ENCODE assay signal across 8 cellular contexts in genomic region chr12:57941165-57941894, GRCh38. TPM values are rescaled to one million over a fixed set of nuclear protein-coding genes. Genes with fewer than 3 reads are reported as not detected.
DNase-seq lines count a peak whose midpoint lies in the region; ATAC-seq and TF ChIP-seq lines count a peak whose summit lies in the region.

Gene ATP23, plus strand, starts transcription at chr12:57941567. Its CDS starts 135 bp downstream, at chr12:57941702.

- peak within 1 kb of the TSS; percentile 91 for H3K4me3 Mint-ChIP-seq in activated CD4-positive, alpha-beta T cell treated with anti-CD3 and anti-CD28 coated beads, Interleukin-2, amount 10 ng/mL, durations not matched to agents 24 days and 14 days

- peak within 1 kb of the TSS; percentile 75 to 87 (median 85) for H3K9ac ChIP-seq in BLaER1 treated with 17β-estradiol and CSF1 and Interleukin-3, amounts not matched to agents 10 nM and 100 nM

- peak; percentile 77 for ATAC-seq in GM19351 (IDR thresholded peaks at IDR 0.05; ENCODE audit: unreplicated experiment)
- ATAC-seq in HG03520 (IDR thresholded peaks at IDR 0.05; ENCODE audit: unreplicated experiment) = peak; percentile 87
- peak; percentile 94 for ATAC-seq in left lobe of liver

- peak within 1 kb of the TSS; percentile 67 to 88 (median 81) for H3K27ac ChIP-seq in BLaER1 treated with 17β-estradiol and CSF1 and Interleukin-3, amounts not matched to agents 10 nM and 100 nM
- peak within 1 kb of the TSS; percentile 83 to 90 for H3K27ac ChIP-seq in coronary artery

- peaks cover 0 to 6% (median 0%) of the 10 kb centered on the region in 11 experiments; a peak in 3 of 22 replicates for H3K36me3 ChIP-seq in BLaER1 treated with 17β-estradiol and CSF1 and Interleukin-3, amounts not matched to agents 10 nM and 100 nM

- peak; percentile 91 for DNase-seq in NCI-H526 treated with DMSO at 0.1 percent for 48 hours (lab: John Stamatoyannopoulos, UW)
- peak; percentile 97 for DNase-seq in activated CD4-positive, alpha-beta T cell treated with anti-CD3 and anti-CD28 coated beads, Interleukin-2, amount 10 ng/mL, durations not matched to agents 24 days and 14 days
- peak; percentile 93 for DNase-seq in coronary artery (ENCODE audit: low spot score)
- DNase-seq in left lobe of liver (ENCODE audit: low spot score) = peak; percentile 95
- peak; percentile 84 for DNase-seq in stimulated activated CD4-positive, alpha-beta T cell treated with anti-CD3 and anti-CD28 coated beads, Interleukin-2, amount 100 ng/mL, for 24 hours

- H3K9me3 ChIP-seq in BLaER1 treated with 17β-estradiol and CSF1 and Interleukin-3, amounts not matched to agents 10 nM and 100 nM (replicated peaks in 1 of 11) = no peaks in the 10 kb centered on the region

- intact Hi-C loops in activated CD4-positive, alpha-beta T cell treated with anti-CD3 and anti-CD28 coated beads, Interleukin-2, amount 10 ng/mL, durations not matched to agents 24 days and 14 days (cut with micrococcal nuclease) = loop anchor here (1.0 to 2.0 kb wide), 2 partner anchors 95 to 105 kb away; partner anchors contain the start of gene CTDSP2

- no peaks in the 10 kb centered on the region for H3K9me3 Mint-ChIP-seq in activated CD4-positive, alpha-beta T cell treated with anti-CD3 and anti-CD28 coated beads, Interleukin-2, amount 10 ng/mL, durations not matched to agents 24 days and 14 days

- no peaks in the 10 kb centered on the region for H3K27me3 Mint-ChIP-seq in activated CD4-positive, alpha-beta T cell treated with anti-CD3 and anti-CD28 coated beads, Interleukin-2, amount 10 ng/mL, durations not matched to agents 24 days and 14 days

- H3K4me1 Mint-ChIP-seq in activated CD4-positive, alpha-beta T cell treated with anti-CD3 and anti-CD28 coated beads, Interleukin-2, amount 10 ng/mL, durations not matched to agents 24 days and 14 days = peaks cover 36% of the 10 kb centered on the region

- H3K36me3 Mint-ChIP-seq in activated CD4-positive, alpha-beta T cell treated with anti-CD3 and anti-CD28 coated beads, Interleukin-2, amount 10 ng/mL, durations not matched to agents 24 days and 14 days (ENCODE audit: low read depth) = peaks cover 3% of the 10 kb centered on the region

- peaks cover 27 to 41% (median 35%) of the 10 kb centered on the region in 10 experiments for H3K4me1 ChIP-seq in BLaER1 treated with 17β-estradiol and CSF1 and Interleukin-3, amounts not matched to agents 10 nM and 100 nM

- H3K27me3 ChIP-seq in BLaER1 treated with 17β-estradiol and CSF1 and Interleukin-3, amounts not matched to agents 10 nM and 100 nM = no peaks in the 10 kb centered on the region

- no peaks in the 10 kb centered on the region for H4K20me1 ChIP-seq in BLaER1 treated with 17β-estradiol and CSF1 and Interleukin-3, amounts not matched to agents 10 nM and 100 nM

- TF ChIP-seq CTCF in coronary artery (IDR thresholded peaks at IDR 0.05) = no peak

- peak within 1 kb of the TSS; percentile 81 to 99 (median 93) for H3K4me2 ChIP-seq in BLaER1 treated with 17β-estradiol and CSF1 and Interleukin-3, amounts not matched to agents 10 nM and 100 nM

- H3K27ac Mint-ChIP-seq in activated CD4-positive, alpha-beta T cell treated with anti-CD3 and anti-CD28 coated beads, Interleukin-2, amount 10 ng/mL, durations not matched to agents 24 days and 14 days = peak within 1 kb of the TSS; percentile 97

- peak within 1 kb of the TSS; percentile 63 to 81 (median 72) for H3K4me3 ChIP-seq in BLaER1 treated with 17β-estradiol and CSF1 and Interleukin-3, amounts not matched to agents 10 nM and 100 nM
- H3K4me3 ChIP-seq in coronary artery = peak within 1 kb of the TSS; percentile 82

RNA-seq across cellular contexts. Expression of gene ATP23, which starts in this region (rescaled TPM):
- total RNA-seq in activated CD4-positive, alpha-beta T cell treated with anti-CD3 and anti-CD28 coated beads, Interleukin-2, amount 10 ng/mL, durations not matched to agents 24 days and 14 days = 8.3 and 10.7 TPM in 2 replicates
- total RNA-seq in left lobe of liver = 4.0 TPM

Comparison
In these comparisons a context has a peak if more than half of its experiments do, and no peak if none do; other contexts are left out.
1. Peak in every context shown above with its lines: DNase-seq, ATAC-seq, H3K4me3 ChIP-seq and H3K27ac ChIP-seq.